Comparison of ENCODE assay signal across 7 cellular contexts in genomic region chr3:49785565-49786356, GRCh38. TPM values are rescaled to one million over a fixed set of nuclear protein-coding genes. Genes with fewer than 3 reads are reported as not detected.
DNase-seq lines count a peak whose midpoint lies in the region; ATAC-seq, FAIRE-seq and TF ChIP-seq lines count a peak whose summit lies in the region.

No MANE protein-coding gene starts in this region.

- H3K27me3 Mint-ChIP-seq in activated naive CD4-positive, alpha-beta T cell treated with anti-CD3 and anti-CD28 coated beads for 36 hours (ENCODE audit: low read depth) = no peaks in the 10 kb centered on the region

- H3K4me1 ChIP-seq in parathyroid adenoma = peaks cover 12% of the 10 kb centered on the region

- intact Hi-C loops in activated naive CD4-positive, alpha-beta T cell treated with anti-CD3 and anti-CD28 coated beads for 36 hours (cut with micrococcal nuclease) = loop anchor here (1.0 to 5.0 kb wide), 7 partner anchors 28 to 763 kb away; partner anchors contain the start of genes AMIGO3, APEH, IFRD2 and NDUFAF3
- intact Hi-C loops in Right ventricle myocardium superior (cut with DNase I) = no loop called here

- H3K36me3 ChIP-seq in parathyroid adenoma (ENCODE audit: control insufficient read depth, insufficient read depth, low read length) = no peaks in the 10 kb centered on the region

- no peak for DNase-seq in GM12892 (ENCODE audit: insufficient read length)
- DNase-seq in Jurkat, Clone E6-1 (ENCODE audit: low read depth, low spot score) = no peak
- peak; percentile 45 for DNase-seq in activated naive CD4-positive, alpha-beta T cell treated with anti-CD3 and anti-CD28 coated beads for 36 hours
- peak; percentile 52 for DNase-seq in Right ventricle myocardium superior
- no peak for DNase-seq in islet precursor cell

- peaks cover 36% of the 10 kb centered on the region for H3K4me1 Mint-ChIP-seq in activated naive CD4-positive, alpha-beta T cell treated with anti-CD3 and anti-CD28 coated beads for 36 hours (ENCODE audit: low read depth)

- CTCF ChIA-PET in activated naive CD4-positive, alpha-beta T cell treated with anti-CD3 and anti-CD28 coated beads for 36 hours (lab: Charles Lee) = interaction anchor here (1.4 to 2.9 kb wide), 3 partner anchors 41 to 246 kb away, joined by 3 to 17 read pairs (median 3); no protein-coding TSS in a partner anchor

- H3K4me2 ChIP-seq in parathyroid adenoma (ENCODE audit: low read length) = peak overlapping the region; percentile 90

- H3K27me3 ChIP-seq in parathyroid adenoma (ENCODE audit: control insufficient read depth, insufficient read depth, low read length) = no peaks in the 10 kb centered on the region

- H3K4me3 ChIP-seq in Jurkat, Clone E6-1 (ENCODE audit: low read length) = peak overlapping the region; percentile 91
- H3K4me3 ChIP-seq in parathyroid adenoma (ENCODE audit: low read depth, low read length) = peak overlapping the region; percentile 98

- H3K27ac ChIP-seq in parathyroid adenoma = peak overlapping the region; percentile 86

- peak; percentile 61 for FAIRE-seq in GM12892 (lab: Jason Lieb, UNC)

- peak overlapping the region; percentile 75 for H3K27ac Mint-ChIP-seq in activated naive CD4-positive, alpha-beta T cell treated with anti-CD3 and anti-CD28 coated beads for 36 hours

- peaks cover 16% of the 10 kb centered on the region for H3K36me3 Mint-ChIP-seq in activated naive CD4-positive, alpha-beta T cell treated with anti-CD3 and anti-CD28 coated beads for 36 hours (ENCODE audit: low read depth)

- no peak for TF ChIP-seq POLR2A in GM12892 (IDR thresholded peaks at IDR 0.05; ENCODE audit: low read depth, low read length)

- peak overlapping the region; percentile 83 for H3K4me3 Mint-ChIP-seq in activated naive CD4-positive, alpha-beta T cell treated with anti-CD3 and anti-CD28 coated beads for 36 hours

- no peaks in the 10 kb centered on the region for H3K9me3 ChIP-seq in parathyroid adenoma (ENCODE audit: control insufficient read depth, low read length)

- no peaks in the 10 kb centered on the region for H3K9me3 Mint-ChIP-seq in activated naive CD4-positive, alpha-beta T cell treated with anti-CD3 and anti-CD28 coated beads for 36 hours

- peak overlapping the region; percentile 70 for H3K9ac ChIP-seq in parathyroid adenoma

- peak overlapping the region; percentile 99 for H2AFZ ChIP-seq in parathyroid adenoma

- ATAC-seq in GM21786 (IDR thresholded peaks at IDR 0.05; ENCODE audit: unreplicated experiment) (peak; percentile 34), Right ventricle myocardium superior (ENCODE audit: poor library complexity) (peak; percentile 54)

- TF ChIP-seq CTCF in parathyroid adenoma (IDR thresholded peaks at IDR 0.05) = no peak

- H3K79me2 ChIP-seq in parathyroid adenoma = peaks cover 35% of the 10 kb centered on the region

RNA-seq across cellular contexts. Expression of gene IP6K1, which starts 0.6 kb away (rescaled TPM):
- polyA plus RNA-seq in GM12892 (2012; ENCODE audit: missing spikeins) = 8.6 TPM
- polyA plus RNA-seq in Jurkat, Clone E6-1 (2012; ENCODE audit: insufficient read depth, insufficient read length) = 39.8 TPM
- total RNA-seq in activated naive CD4-positive, alpha-beta T cell treated with anti-CD3 and anti-CD28 coated beads for 36 hours = 10 to 100 TPM; 18.3 to 20.3 TPM
- total RNA-seq in Right ventricle myocardium superior = 14.8 TPM

RNA-seq across cellular contexts. Expression of gene CDHR4, which starts 13.9 kb away (rescaled TPM):
- not detected for polyA plus RNA-seq in GM12892 (2012; ENCODE audit: missing spikeins)
- not detected for polyA plus RNA-seq in Jurkat, Clone E6-1 (2012; ENCODE audit: insufficient read depth, insufficient read length)
- total RNA-seq in activated naive CD4-positive, alpha-beta T cell treated with anti-CD3 and anti-CD28 coated beads for 36 hours = not detected
- not detected for total RNA-seq in Right ventricle myocardium superior

RNA-seq across cellular contexts. Expression of gene INKA1, which starts 17.3 kb away (rescaled TPM):
- 2.9 TPM for polyA plus RNA-seq in GM12892 (2012; ENCODE audit: missing spikeins)
- 3.4 TPM for polyA plus RNA-seq in Jurkat, Clone E6-1 (2012; ENCODE audit: insufficient read depth, insufficient read length)
- total RNA-seq in activated naive CD4-positive, alpha-beta T cell treated with anti-CD3 and anti-CD28 coated beads for 36 hours = under 1 TPM; 0.33 to 0.37 TPM
- 2.9 TPM for total RNA-seq in Right ventricle myocardium superior

RNA-seq across cellular contexts. Expression of gene UBA7, which starts 28.0 kb away (rescaled TPM):
- 76.7 TPM for polyA plus RNA-seq in GM12892 (2012; ENCODE audit: missing spikeins)
- polyA plus RNA-seq in Jurkat, Clone E6-1 (2012; ENCODE audit: insufficient read depth, insufficient read length) = 3.9 TPM
- total RNA-seq in activated naive CD4-positive, alpha-beta T cell treated with anti-CD3 and anti-CD28 coated beads for 36 hours = 10 to 100 TPM; 93.5 to 97.7 TPM
- total RNA-seq in Right ventricle myocardium superior = 19.7 TPM

Comparison
In these comparisons a context has a peak if more than half of its experiments do, and no peak if none do; other contexts are left out.
1. DNase-seq: peak in activated naive CD4-positive, alpha-beta T cell treated with anti-CD3 and anti-CD28 coated beads for 36 hours (single experiment) and Right ventricle myocardium superior (single experiment); none in GM12892 (single experiment), Jurkat, Clone E6-1 (single experiment) and islet precursor cell (single experiment).